8 cellular contexts compared by ENCODE assay signal in genomic region chr6:28838289-28838633, GRCh38.
DNase-seq lines count a peak whose midpoint lies in the region; ATAC-seq and TF ChIP-seq lines count a peak whose summit lies in the region.

No MANE protein-coding gene starts in this region.

- TF ChIP-seq POLR2A in esophagus squamous epithelium (IDR thresholded peaks at IDR 0.05): no peak

- peak overlapping the region; percentile 74 for H2AFZ ChIP-seq in OCI-LY3 (ENCODE audit: low read depth, low read length)

- H3K4me3 ChIP-seq in BLaER1: peak overlapping the region; percentile 75
- peak overlapping the region; percentile 86 for H3K4me3 ChIP-seq in OCI-LY3 (ENCODE audit: low read length)
- H3K4me3 ChIP-seq in esophagus squamous epithelium: peak overlapping the region; percentile 52 to 73 (median 69)

- H3K27me3 Mint-ChIP-seq in naive B cell: peaks cover 29 to 64% (median 41%) of the 10 kb centered on the region in 3 donors

- peak overlapping the region; percentile 90 to 99 (median 94) for H3K4me3 Mint-ChIP-seq in naive B cell

- H3K4me2 ChIP-seq in BLaER1: peak overlapping the region; percentile 75
- peak overlapping the region; percentile 96 for H3K4me2 ChIP-seq in OCI-LY3 (ENCODE audit: low read length)

- H3K9ac ChIP-seq in BLaER1 (peak overlapping the region; percentile 84), OCI-LY3 (ENCODE audit: low read length) (peak overlapping the region; percentile 69)

- no peaks in the 10 kb centered on the region for H3K36me3 ChIP-seq in BLaER1
- H3K36me3 ChIP-seq in OCI-LY3 (replicated peaks; ENCODE audit: low read depth, low read length): no peaks in the 10 kb centered on the region
- H3K36me3 ChIP-seq in esophagus squamous epithelium: no peaks in the 10 kb centered on the region

- peaks cover 22 to 25% (median 24%) of the 10 kb centered on the region in 3 donors for H3K4me1 Mint-ChIP-seq in naive B cell

- no peaks in the 10 kb centered on the region for H3K9me3 ChIP-seq in BLaER1
- no peaks in the 10 kb centered on the region for H3K9me3 ChIP-seq in OCI-LY3 (ENCODE audit: insufficient read depth, low read length)
- H3K9me3 ChIP-seq in esophagus squamous epithelium: no peaks in the 10 kb centered on the region

- peaks cover 0 to 9% of the 10 kb centered on the region in 2 donors for H3K36me3 Mint-ChIP-seq in naive B cell

- H4K20me1 ChIP-seq in BLaER1 (no peaks in the 10 kb centered on the region), OCI-LY3 (ENCODE audit: insufficient read depth, low read length) (no peaks in the 10 kb centered on the region)

- H3K9me3 Mint-ChIP-seq in naive B cell: peaks cover 0 to 14% (median 3%) of the 10 kb centered on the region in 7 donors

- H3K27me3 ChIP-seq in BLaER1 (no peaks in the 10 kb centered on the region), OCI-LY3 (ENCODE audit: low read depth, low read length) (peaks cover 5% of the 10 kb centered on the region), esophagus squamous epithelium (peaks cover 0 to 53% (median 2%) of the 10 kb centered on the region in 4 donors)

- WGBS in esophagus squamous epithelium, 2 donors: 0 to 1% methylated on average over 11 of the region's 11 CpGs

- no peak for TF ChIP-seq CTCF in OCI-LY3 (IDR thresholded peaks at IDR 0.05; ENCODE audit: low read depth, low read length)
- no peak for TF ChIP-seq CTCF in esophagus squamous epithelium (IDR thresholded peaks at IDR 0.05)

- DNase-seq in HS-27A (ENCODE audit: low read depth): peak; percentile 72
- peak; percentile 55 for DNase-seq in activated T-cell treated with anti-CD3 and anti-CD28 coated beads for 48 hours (ENCODE audit: low read depth)
- DNase-seq in esophagus squamous epithelium (lab: John Stamatoyannopoulos, UW): no peak
- peak; percentile 75 for DNase-seq in naive B cell
- DNase-seq in stimulated activated naive CD4-positive, alpha-beta T cell treated with Interleukin-2 at 50 U/mL for 16 hours (lab: John Stamatoyannopoulos, UW): peak; percentile 52

- H3K79me2 ChIP-seq in OCI-LY3 (ENCODE audit: low read length): no peaks in the 10 kb centered on the region

- intact Hi-C loops in esophagus squamous epithelium (cut with DNase I): loop anchor here (2.0 kb wide), 1 partner anchor 179 kb away; no protein-coding TSS in a partner anchor

- peaks cover 9% of the 10 kb centered on the region; the same call in 1 of the 2 replicates for H3K4me1 ChIP-seq in BLaER1
- peaks cover 6% of the 10 kb centered on the region for H3K4me1 ChIP-seq in OCI-LY3 (ENCODE audit: low read length)
- H3K4me1 ChIP-seq in esophagus squamous epithelium: peaks cover 4 to 31% (median 6%) of the 10 kb centered on the region in 3 donors

- H3K27ac ChIP-seq in BLaER1: peak overlapping the region; percentile 84
- H3K27ac ChIP-seq in OCI-LY3 (ENCODE audit: low read length): peak overlapping the region; percentile 61
- peak overlapping the region; percentile 59 to 84 (median 82) for H3K27ac ChIP-seq in esophagus squamous epithelium

- ATAC-seq in GM19395 (IDR thresholded peaks at IDR 0.05; ENCODE audit: unreplicated experiment) (peak; percentile 67), naive B cell (ENCODE audit: low read depth in 2 of 2) (peak; percentile 61 to 65)

- H3K27ac Mint-ChIP-seq in naive B cell: peak overlapping the region; percentile 65 to 98 (median 94)
